In the genomic region with DNA sequence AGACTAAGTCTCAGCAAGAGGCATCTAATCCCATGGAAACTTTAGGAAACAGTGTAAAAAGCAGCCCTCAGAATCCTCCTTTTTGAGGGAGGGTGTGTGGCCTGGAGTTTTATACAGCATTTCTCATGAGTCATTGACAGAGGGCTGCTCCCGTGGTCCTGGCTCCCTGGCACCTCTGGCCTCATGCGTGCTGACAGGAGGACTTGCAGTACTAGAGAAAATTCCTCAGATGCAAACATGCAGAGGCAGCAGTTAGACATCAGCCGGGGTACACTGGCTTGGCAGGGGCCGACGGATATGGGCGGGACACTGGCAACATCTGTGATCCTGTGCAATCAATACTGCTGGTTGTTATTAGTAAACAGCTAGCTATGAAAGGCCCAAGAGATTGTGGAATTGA, we compare ENCODE assay signal across 10 cellular contexts.
DNase-seq lines count a peak whose midpoint lies in the region; ATAC-seq and TF ChIP-seq lines count a peak whose summit lies in the region.
"Had no signal": no experiment of that assay in that cellular context is flagged by ENCODE, and none has a peak within 500 bp of the region (broad histone marks: within the 10 kb centered on the region; RNA-seq: fewer than 3 reads in every experiment).

No MANE protein-coding gene starts in this region.

- H4K20me1 ChIP-seq in neural progenitor cell (ENCODE audit: low read depth), result no peaks in the 10 kb centered on the region

- H3K4me1 ChIP-seq in SJCRH30 (no peaks in the 10 kb centered on the region), foreskin keratinocyte (no peaks in the 10 kb centered on the region), neural progenitor cell (peaks cover 21% of the 10 kb centered on the region)

- no peaks in the 10 kb centered on the region for H3K36me3 ChIP-seq in SJCRH30
- no peaks in the 10 kb centered on the region for H3K36me3 ChIP-seq in neural progenitor cell

- TF ChIP-seq CTCF in foreskin keratinocyte (conservative IDR thresholded peaks at IDR 0.05), result no peak
- TF ChIP-seq CTCF in neural progenitor cell (IDR thresholded peaks at IDR 0.05), result no peak

- H3K27ac ChIP-seq in SJCRH30, result no peak overlapping the region
- H3K27ac ChIP-seq in foreskin keratinocyte, result no peak overlapping the region
- peak overlapping the region; percentile 77 for H3K27ac ChIP-seq in neural progenitor cell
- H3K27ac ChIP-seq: C4-2B, dorsolateral prefrontal cortex had no signal

- H3K4me2 ChIP-seq in neural progenitor cell, result peak overlapping the region; percentile 37

- no peaks in the 10 kb centered on the region for H3K36me3 Mint-ChIP-seq in neural progenitor cell

- no peak overlapping the region for H3K4me3 Mint-ChIP-seq in neural progenitor cell

- ATAC-seq in foreskin keratinocyte, result peak; percentile 9
- no peak for ATAC-seq in HG02884 (IDR thresholded peaks at IDR 0.05; ENCODE audit: unreplicated experiment)
- ATAC-seq in HG02642 (IDR thresholded peaks at IDR 0.05; ENCODE audit: poor library complexity, unreplicated experiment), result no peak

- DNase-seq in EH (ENCODE audit: low read depth), result peak; percentile 6
- peak; percentile 23 to 36 for DNase-seq in SJCRH30
- peak in 1 of 2 donors; percentile 24 for DNase-seq in foreskin keratinocyte
- DNase-seq in neural progenitor cell (ENCODE audit: low spot score), result peak; percentile 66
- DNase-seq in activated effector memory CD4-positive, alpha-beta T cell treated with anti-CD3 and anti-CD28 coated beads, Interleukin-2, amount 50 U/mL, for 16 hours, result no peak
- DNase-seq in dedifferentiated amniotic fluid mesenchymal stem cell (ENCODE audit: extremely low spot score), result no peak
- DNase-seq: dorsolateral prefrontal cortex had no signal

- H3K4me1 Mint-ChIP-seq in neural progenitor cell, result peaks cover 10% of the 10 kb centered on the region

- no peak overlapping the region for H3K27ac Mint-ChIP-seq in neural progenitor cell

- H3K9ac ChIP-seq in neural progenitor cell, result no peak overlapping the region

- H3K79me2 ChIP-seq in neural progenitor cell (ENCODE audit: low read depth), result no peaks in the 10 kb centered on the region

- H3K9me3 Mint-ChIP-seq in neural progenitor cell, result no peaks in the 10 kb centered on the region

- H3K9me3 ChIP-seq in SJCRH30 (replicated peaks) (no peaks in the 10 kb centered on the region), neural progenitor cell (ENCODE audit: low read depth) (no peaks in the 10 kb centered on the region)

- no peaks in the 10 kb centered on the region for H3K27me3 Mint-ChIP-seq in neural progenitor cell (ENCODE audit: insufficient read depth, low read depth)

- H3K4me3 ChIP-seq in SJCRH30 (no peak overlapping the region), neural progenitor cell (no peak overlapping the region)
- H3K4me3 ChIP-seq: dorsolateral prefrontal cortex had no signal

- H3K27me3 ChIP-seq in SJCRH30 (no peaks in the 10 kb centered on the region), foreskin keratinocyte (no peaks in the 10 kb centered on the region), neural progenitor cell (no peaks in the 10 kb centered on the region)
- H3K27me3 ChIP-seq: dorsolateral prefrontal cortex had no signal

- peak overlapping the region; percentile 50 for H2AFZ ChIP-seq in neural progenitor cell (replicated peaks)

- H3F3A ChIP-seq in neural progenitor cell (ENCODE audit: low read depth), result peaks cover 21% of the 10 kb centered on the region

Comparison
In these comparisons a context has a peak if more than half of its experiments do, and no peak if none do; other contexts are left out.
1. DNase-seq: peak in EH (single experiment), SJCRH30 (2 of 2) and neural progenitor cell (single experiment); none in activated effector memory CD4-positive, alpha-beta T cell treated with anti-CD3 and anti-CD28 coated beads, Interleukin-2, amount 50 U/mL, for 16 hours (single experiment) and dedifferentiated amniotic fluid mesenchymal stem cell (single experiment).